ENCODE assay signal across 11 cellular contexts in genomic region chr3:50264964-50265485, GRCh38. TPM values are rescaled to one million over a fixed set of nuclear protein-coding genes. Genes with fewer than 3 reads are reported as not detected.
DNase-seq lines count a peak whose midpoint lies in the region; ATAC-seq and TF ChIP-seq lines count a peak whose summit lies in the region.
"Had no signal": no experiment of that assay in that cellular context is flagged by ENCODE, and none has a peak within 500 bp of the region (broad histone marks: within the 10 kb centered on the region; RNA-seq: fewer than 3 reads in every experiment).

No MANE protein-coding gene starts in this region.

- TF ChIP-seq CTCF in 22Rv1 (IDR thresholded peaks at IDR 0.05), result no peak

- no peak overlapping the region for H3K4me3 Mint-ChIP-seq in stimulated activated memory B cell treated with anti-CD40 and anti-IgM and Interleukin-4, amounts not matched to agents 10 μg/mL and 1 μg/mL and 100 μg/mL, for 72 hours
- H3K4me3 Mint-ChIP-seq: stimulated activated naive CD8-positive, alpha-beta T cell treated with anti-CD3 and anti-CD28 coated beads, Interleukin-15, Interleukin-2, amounts not matched to agents 100 ng/mL and 50 ng/mL, for 24 hours had no signal

- H4K8ac ChIP-seq in trophoblast cell (ENCODE audit: low read depth, low read length), result peak overlapping the region; percentile 80

- peaks cover 9% of the 10 kb centered on the region for H3K27me3 Mint-ChIP-seq in stimulated activated memory B cell treated with anti-CD40 and anti-IgM and Interleukin-4, amounts not matched to agents 10 μg/mL and 1 μg/mL and 100 μg/mL, for 72 hours

- peak overlapping the region; percentile 12 for H4K12ac ChIP-seq in trophoblast cell (ENCODE audit: low read depth, low read length)

- H3K4ac ChIP-seq in trophoblast cell (ENCODE audit: low read depth, low read length), result peak overlapping the region; percentile 49

- H3K14ac ChIP-seq in trophoblast cell (ENCODE audit: low read length), result peak overlapping the region; percentile 92

- no peaks in the 10 kb centered on the region for H3K9me3 Mint-ChIP-seq in stimulated activated memory B cell treated with anti-CD40 and anti-IgM and Interleukin-4, amounts not matched to agents 10 μg/mL and 1 μg/mL and 100 μg/mL, for 72 hours
- H3K9me3 Mint-ChIP-seq: stimulated activated naive CD8-positive, alpha-beta T cell treated with anti-CD3 and anti-CD28 coated beads, Interleukin-15, Interleukin-2, amounts not matched to agents 100 ng/mL and 50 ng/mL, for 24 hours had no signal

- H3K18ac ChIP-seq in trophoblast cell (ENCODE audit: low read length), result peak overlapping the region; percentile 56

- 62% methylated on average over 7 of the region's 7 CpGs for WGBS in right cardiac atrium
- WGBS in trophoblast cell (ENCODE audit: extremely low coverage, insufficient coverage, insufficient read length), result no CpG with 5 or more reads among the region's 7 CpGs

- H3K23ac ChIP-seq in trophoblast cell (ENCODE audit: low read length), result no peak overlapping the region

- peaks cover 40% of the 10 kb centered on the region for H3K79me1 ChIP-seq in trophoblast cell (ENCODE audit: low read length)

- H3K36me3 Mint-ChIP-seq in stimulated activated memory B cell treated with anti-CD40 and anti-IgM and Interleukin-4, amounts not matched to agents 10 μg/mL and 1 μg/mL and 100 μg/mL, for 72 hours, result no peaks in the 10 kb centered on the region

- no peak overlapping the region for H3K4me2 ChIP-seq in trophoblast cell (ENCODE audit: low read length)

- H3K4me1 Mint-ChIP-seq in stimulated activated memory B cell treated with anti-CD40 and anti-IgM and Interleukin-4, amounts not matched to agents 10 μg/mL and 1 μg/mL and 100 μg/mL, for 72 hours, result peaks cover 4% of the 10 kb centered on the region

- peak overlapping the region; percentile 98 for H2BK12ac ChIP-seq in trophoblast cell (ENCODE audit: low read length)

- H4K91ac ChIP-seq in trophoblast cell (ENCODE audit: low read depth, low read length), result peak overlapping the region; percentile 98

- H2AK5ac ChIP-seq in trophoblast cell (ENCODE audit: low read length), result peak overlapping the region; percentile 53

- H3K27ac ChIP-seq in 22Rv1 (peak overlapping the region; percentile 73; the same call in 1 of the 2 replicates), SJSA1 (peak overlapping the region; percentile 72), right cardiac atrium (ENCODE audit: low read length) (peak overlapping the region; percentile 84), trophoblast cell (ENCODE audit: low read depth, low read length) (peak overlapping the region; percentile 41)
- no peak overlapping the region for H3K27ac ChIP-seq in effector memory CD4-positive, alpha-beta T cell (ENCODE audit: insufficient read depth, low read length, poor library complexity, severe bottlenecking)

- peaks cover 14% of the 10 kb centered on the region for H3K79me2 ChIP-seq in trophoblast cell (ENCODE audit: control insufficient read depth, insufficient read depth, low read length, poor library complexity)

- H2AFZ ChIP-seq in trophoblast cell (ENCODE audit: insufficient read depth, low read length, poor library complexity), result no peak overlapping the region

- H2BK120ac ChIP-seq in trophoblast cell (ENCODE audit: insufficient read depth, low read length, poor library complexity), result peak overlapping the region; percentile 62

- ATAC-seq in right cardiac atrium (no peak), HG02610 (IDR thresholded peaks at IDR 0.05; ENCODE audit: unreplicated experiment) (no peak), GM19467 (IDR thresholded peaks at IDR 0.05; ENCODE audit: unreplicated experiment) (no peak)
- ATAC-seq in stimulated activated memory B cell treated with anti-CD40 and anti-IgM and Interleukin-4, amounts not matched to agents 10 μg/mL and 1 μg/mL and 100 μg/mL, for 72 hours, result no peak

- no peak for DNase-seq in SJSA1 (ENCODE audit: low read depth in 1 of 2, low spot score in 2 of 2)
- no peak for DNase-seq in right cardiac atrium
- peak; percentile 90 to 91 for DNase-seq in trophoblast cell
- DNase-seq in effector memory CD4-positive, alpha-beta T cell, result no peak
- DNase-seq: activated CD4-positive, alpha-beta T cell treated with anti-CD3 and anti-CD28 coated beads for 1 hour had no signal

- H3K27me3 ChIP-seq in SJSA1 (replicated peaks) (no peaks in the 10 kb centered on the region), right cardiac atrium (ENCODE audit: control insufficient read depth, insufficient read depth) (no peaks in the 10 kb centered on the region), trophoblast cell (ENCODE audit: insufficient read depth, low read length) (no peaks in the 10 kb centered on the region)
- H3K27me3 ChIP-seq in effector memory CD4-positive, alpha-beta T cell (replicated peaks; ENCODE audit: control insufficient read depth, insufficient read depth, low read length, poor library complexity, severe bottlenecking), result peaks cover 5% of the 10 kb centered on the region

- peak overlapping the region; percentile 81 for H2BK5ac ChIP-seq in trophoblast cell (ENCODE audit: low read depth, low read length, poor library complexity)

- H3K4me1 ChIP-seq in SJSA1 (replicated peaks) (peaks cover 66% of the 10 kb centered on the region), right cardiac atrium (ENCODE audit: control insufficient read depth, insufficient read depth, low read length) (peaks cover 15% of the 10 kb centered on the region), trophoblast cell (ENCODE audit: control insufficient read depth in 1 of 2, insufficient read depth in 2 of 2, low read length in 2 of 2) (peaks cover 46 to 49% of the 10 kb centered on the region in 2 experiments)
- peaks cover 6% of the 10 kb centered on the region for H3K4me1 ChIP-seq in effector memory CD4-positive, alpha-beta T cell (ENCODE audit: control insufficient read depth, insufficient read depth, low read length, poor library complexity, severe bottlenecking)

- H3K27ac Mint-ChIP-seq in stimulated activated memory B cell treated with anti-CD40 and anti-IgM and Interleukin-4, amounts not matched to agents 10 μg/mL and 1 μg/mL and 100 μg/mL, for 72 hours, result no peak overlapping the region
- H3K27ac Mint-ChIP-seq: stimulated activated naive CD8-positive, alpha-beta T cell treated with anti-CD3 and anti-CD28 coated beads, Interleukin-15, Interleukin-2, amounts not matched to agents 100 ng/mL and 50 ng/mL, for 24 hours had no signal

- no peak overlapping the region for H3K4me3 ChIP-seq in SJSA1
- no peak overlapping the region for H3K4me3 ChIP-seq in right cardiac atrium (ENCODE audit: low read length)
- no peak overlapping the region for H3K4me3 ChIP-seq in trophoblast cell (ENCODE audit: low read depth, low read length)
- H3K4me3 ChIP-seq in effector memory CD4-positive, alpha-beta T cell (ENCODE audit: insufficient read depth, low read depth, low read length, poor library complexity, severe bottlenecking), result no peak overlapping the region

- intact Hi-C loops in right cardiac atrium (cut with DNase I), result no loop called here

- no peak overlapping the region for H3K9ac ChIP-seq in trophoblast cell (ENCODE audit: low read length)

- peaks cover 7% of the 10 kb centered on the region; the same call in 1 of the 2 replicates for H3K36me3 ChIP-seq in SJSA1
- H3K36me3 ChIP-seq in trophoblast cell (ENCODE audit: control insufficient read depth in 1 of 2, insufficient read depth in 2 of 2, low read length in 2 of 2), result no peaks in the 10 kb centered on the region
- H3K36me3 ChIP-seq in effector memory CD4-positive, alpha-beta T cell (ENCODE audit: control insufficient read depth, insufficient read depth, low read length), result no peaks in the 10 kb centered on the region

- no peaks in the 10 kb centered on the region for H3K9me3 ChIP-seq in SJSA1 (replicated peaks)
- no peaks in the 10 kb centered on the region for H3K9me3 ChIP-seq in right cardiac atrium (ENCODE audit: control insufficient read depth, low read length)
- H3K9me3 ChIP-seq in trophoblast cell (ENCODE audit: insufficient read depth, low read depth, low read length), result no peaks in the 10 kb centered on the region
- no peaks in the 10 kb centered on the region for H3K9me3 ChIP-seq in effector memory CD4-positive, alpha-beta T cell (ENCODE audit: control insufficient read depth, low read length)

RNA-seq across cellular contexts. Expression of gene SEMA3B, which starts 3.9 kb away (rescaled TPM):
- total RNA-seq in SJSA1 (2014; rRNA removed; shearing (Covaris generic)), result 2.6 and 6.5 TPM in 2 replicates
- 10 to 100 TPM; 19.2 to 33.9 (median 29.3) TPM for total RNA-seq in right cardiac atrium
- polyA plus RNA-seq in right cardiac atrium, result 35.7 TPM
- polyA plus RNA-seq in trophoblast cell (2013), result 1.8 and 2.0 TPM in 2 replicates

RNA-seq across cellular contexts. Expression of gene LSMEM2, which starts 13.9 kb away (rescaled TPM):
- total RNA-seq in SJSA1 (2014; rRNA removed; shearing (Covaris generic)), result not detected in 2 replicates
- 10 to 100 TPM in 2 of 4 donors, 1 to 10 TPM in 2; 1.4 to 15.7 (median 8.0) TPM for total RNA-seq in right cardiac atrium
- 14.6 TPM for polyA plus RNA-seq in right cardiac atrium
- polyA plus RNA-seq in trophoblast cell (2013), result 0.06 and 0.08 TPM in 2 replicates
- total RNA-seq: glomerular endothelial cell had no signal

RNA-seq across cellular contexts. Expression of gene IFRD2, which starts 27.2 kb away (rescaled TPM):
- total RNA-seq in SJSA1 (2014; rRNA removed; shearing (Covaris generic)), result 70.9 and 81.8 TPM in 2 replicates
- total RNA-seq in right cardiac atrium, result 10 to 100 TPM; 51.0 to 67.6 (median 56.9) TPM
- 50.9 TPM for polyA plus RNA-seq in right cardiac atrium
- polyA plus RNA-seq in trophoblast cell (2013), result 36.9 and 37.3 TPM in 2 replicates

RNA-seq across cellular contexts. Expression of gene GNAI2, which starts 29.0 kb away (rescaled TPM):
- total RNA-seq in SJSA1 (2014; rRNA removed; shearing (Covaris generic)), result 178 and 214 TPM in 2 replicates
- total RNA-seq in right cardiac atrium, result 100 to 1,000 TPM; 129 to 149 (median 148) TPM
- polyA plus RNA-seq in right cardiac atrium, result 122 TPM
- polyA plus RNA-seq in trophoblast cell (2013), result 191 and 192 TPM in 2 replicates

RNA-seq across cellular contexts. Expression of gene HYAL3, which starts 34.2 kb away (rescaled TPM):
- 1.6 and 3.1 TPM in 2 replicates for total RNA-seq in SJSA1 (2014; rRNA removed; shearing (Covaris generic))
- total RNA-seq in right cardiac atrium, result 1 to 10 TPM; 1.1 to 2.4 (median 1.7) TPM
- polyA plus RNA-seq in right cardiac atrium, result 2.9 TPM
- 10.8 and 11.2 TPM in 2 replicates for polyA plus RNA-seq in trophoblast cell (2013)

Comparison
In these comparisons a context has a peak if more than half of its experiments do, and no peak if none do; other contexts are left out.
1. DNase-seq: peak in trophoblast cell (2 of 2); none in SJSA1 (0 of 2), right cardiac atrium (0 of 3) and effector memory CD4-positive, alpha-beta T cell (0 of 3).